1 cellular context compared by ENCODE assay signal in the genomic region with DNA sequence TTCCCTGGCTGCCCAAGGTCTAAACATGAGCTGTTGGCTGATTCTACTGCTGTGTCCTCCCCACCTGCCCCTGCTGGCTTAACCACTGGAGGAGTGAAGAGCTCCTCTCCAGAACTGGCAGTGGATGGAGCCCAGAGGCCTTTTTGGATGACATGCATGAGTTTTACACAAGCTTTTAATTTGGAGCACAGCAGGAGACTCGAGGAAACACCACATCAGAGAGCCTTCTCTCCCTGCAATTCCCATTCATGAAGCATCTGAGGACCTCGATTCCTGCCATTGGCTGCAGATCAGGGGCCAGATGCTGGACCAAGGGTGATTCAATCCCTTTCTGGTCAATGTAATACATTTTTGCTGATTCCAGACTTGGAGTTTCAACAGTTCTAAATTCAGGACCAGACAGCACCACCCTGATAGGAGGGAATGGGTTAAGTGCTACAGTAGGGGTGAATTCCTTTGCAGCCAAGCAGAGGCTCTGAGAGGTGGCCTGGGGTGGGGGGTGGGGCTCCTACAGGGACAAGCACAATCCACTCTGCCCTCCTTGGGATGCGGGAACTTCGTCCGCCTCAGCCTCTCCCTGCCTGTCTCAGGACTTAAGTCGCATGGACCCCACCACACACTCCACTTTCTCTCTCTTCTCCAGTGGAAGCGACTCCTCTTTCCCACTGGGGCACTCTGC.
TF ChIP-seq lines count a peak whose summit lies in the region.

No MANE protein-coding gene starts in this region.

TF ChIP-seq in H1, 55 proteins besides CTCF, POLR2A, EP300 and RAD21:
- TF ChIP-seq ATF3 (IDR thresholded peaks at IDR 0.05; ENCODE audit: insufficient read depth, low read depth, low read length) (no peak), NANOG (IDR thresholded peaks at IDR 0.05; ENCODE audit: insufficient read depth, low read depth, low read length, poor library complexity, severe bottlenecking) (no peak), SIN3A (conservative IDR thresholded peaks at IDR 0.05 in 1 of 2, IDR thresholded peaks at IDR 0.05 in 1 of 2; ENCODE audit: low read depth in 1 of 2, low read length in 2 of 2) (no peak), HDAC2 (IDR thresholded peaks at IDR 0.05; ENCODE audit: borderline replicate concordance in 1 of 2, low read depth in 2 of 2, low read length in 2 of 2) (no peak), TAF1 (IDR thresholded peaks at IDR 0.05; ENCODE audit: low read depth, low read length) (no peak), JUN (IDR thresholded peaks at IDR 0.05; ENCODE audit: low read depth, low read length) (no peak), POU5F1 (IDR thresholded peaks at IDR 0.05; ENCODE audit: low read depth, low read length) (no peak), POLR2AphosphoS5 (IDR thresholded peaks at IDR 0.05; ENCODE audit: low read depth, low read length) (no peak), TBP (IDR thresholded peaks at IDR 0.05; ENCODE audit: low read depth, low read length) (no peak), ASH2L (IDR thresholded peaks at IDR 0.05; ENCODE audit: low read length) (no peak), FOSL1 (IDR thresholded peaks at IDR 0.05; ENCODE audit: insufficient read depth, low read depth, low read length) (no peak), CEBPB (IDR thresholded peaks at IDR 0.05; ENCODE audit: low read depth, low read length) (no peak), EZH2 (IDR thresholded peaks at IDR 0.05; ENCODE audit: low read depth, low read length, severe bottlenecking) (no peak), USF2 (IDR thresholded peaks at IDR 0.05; ENCODE audit: low read length) (no peak), RFX5 (IDR thresholded peaks at IDR 0.05; ENCODE audit: borderline replicate concordance, low read depth, low read length) (no peak)
- TF ChIP-seq, protein P1, sequence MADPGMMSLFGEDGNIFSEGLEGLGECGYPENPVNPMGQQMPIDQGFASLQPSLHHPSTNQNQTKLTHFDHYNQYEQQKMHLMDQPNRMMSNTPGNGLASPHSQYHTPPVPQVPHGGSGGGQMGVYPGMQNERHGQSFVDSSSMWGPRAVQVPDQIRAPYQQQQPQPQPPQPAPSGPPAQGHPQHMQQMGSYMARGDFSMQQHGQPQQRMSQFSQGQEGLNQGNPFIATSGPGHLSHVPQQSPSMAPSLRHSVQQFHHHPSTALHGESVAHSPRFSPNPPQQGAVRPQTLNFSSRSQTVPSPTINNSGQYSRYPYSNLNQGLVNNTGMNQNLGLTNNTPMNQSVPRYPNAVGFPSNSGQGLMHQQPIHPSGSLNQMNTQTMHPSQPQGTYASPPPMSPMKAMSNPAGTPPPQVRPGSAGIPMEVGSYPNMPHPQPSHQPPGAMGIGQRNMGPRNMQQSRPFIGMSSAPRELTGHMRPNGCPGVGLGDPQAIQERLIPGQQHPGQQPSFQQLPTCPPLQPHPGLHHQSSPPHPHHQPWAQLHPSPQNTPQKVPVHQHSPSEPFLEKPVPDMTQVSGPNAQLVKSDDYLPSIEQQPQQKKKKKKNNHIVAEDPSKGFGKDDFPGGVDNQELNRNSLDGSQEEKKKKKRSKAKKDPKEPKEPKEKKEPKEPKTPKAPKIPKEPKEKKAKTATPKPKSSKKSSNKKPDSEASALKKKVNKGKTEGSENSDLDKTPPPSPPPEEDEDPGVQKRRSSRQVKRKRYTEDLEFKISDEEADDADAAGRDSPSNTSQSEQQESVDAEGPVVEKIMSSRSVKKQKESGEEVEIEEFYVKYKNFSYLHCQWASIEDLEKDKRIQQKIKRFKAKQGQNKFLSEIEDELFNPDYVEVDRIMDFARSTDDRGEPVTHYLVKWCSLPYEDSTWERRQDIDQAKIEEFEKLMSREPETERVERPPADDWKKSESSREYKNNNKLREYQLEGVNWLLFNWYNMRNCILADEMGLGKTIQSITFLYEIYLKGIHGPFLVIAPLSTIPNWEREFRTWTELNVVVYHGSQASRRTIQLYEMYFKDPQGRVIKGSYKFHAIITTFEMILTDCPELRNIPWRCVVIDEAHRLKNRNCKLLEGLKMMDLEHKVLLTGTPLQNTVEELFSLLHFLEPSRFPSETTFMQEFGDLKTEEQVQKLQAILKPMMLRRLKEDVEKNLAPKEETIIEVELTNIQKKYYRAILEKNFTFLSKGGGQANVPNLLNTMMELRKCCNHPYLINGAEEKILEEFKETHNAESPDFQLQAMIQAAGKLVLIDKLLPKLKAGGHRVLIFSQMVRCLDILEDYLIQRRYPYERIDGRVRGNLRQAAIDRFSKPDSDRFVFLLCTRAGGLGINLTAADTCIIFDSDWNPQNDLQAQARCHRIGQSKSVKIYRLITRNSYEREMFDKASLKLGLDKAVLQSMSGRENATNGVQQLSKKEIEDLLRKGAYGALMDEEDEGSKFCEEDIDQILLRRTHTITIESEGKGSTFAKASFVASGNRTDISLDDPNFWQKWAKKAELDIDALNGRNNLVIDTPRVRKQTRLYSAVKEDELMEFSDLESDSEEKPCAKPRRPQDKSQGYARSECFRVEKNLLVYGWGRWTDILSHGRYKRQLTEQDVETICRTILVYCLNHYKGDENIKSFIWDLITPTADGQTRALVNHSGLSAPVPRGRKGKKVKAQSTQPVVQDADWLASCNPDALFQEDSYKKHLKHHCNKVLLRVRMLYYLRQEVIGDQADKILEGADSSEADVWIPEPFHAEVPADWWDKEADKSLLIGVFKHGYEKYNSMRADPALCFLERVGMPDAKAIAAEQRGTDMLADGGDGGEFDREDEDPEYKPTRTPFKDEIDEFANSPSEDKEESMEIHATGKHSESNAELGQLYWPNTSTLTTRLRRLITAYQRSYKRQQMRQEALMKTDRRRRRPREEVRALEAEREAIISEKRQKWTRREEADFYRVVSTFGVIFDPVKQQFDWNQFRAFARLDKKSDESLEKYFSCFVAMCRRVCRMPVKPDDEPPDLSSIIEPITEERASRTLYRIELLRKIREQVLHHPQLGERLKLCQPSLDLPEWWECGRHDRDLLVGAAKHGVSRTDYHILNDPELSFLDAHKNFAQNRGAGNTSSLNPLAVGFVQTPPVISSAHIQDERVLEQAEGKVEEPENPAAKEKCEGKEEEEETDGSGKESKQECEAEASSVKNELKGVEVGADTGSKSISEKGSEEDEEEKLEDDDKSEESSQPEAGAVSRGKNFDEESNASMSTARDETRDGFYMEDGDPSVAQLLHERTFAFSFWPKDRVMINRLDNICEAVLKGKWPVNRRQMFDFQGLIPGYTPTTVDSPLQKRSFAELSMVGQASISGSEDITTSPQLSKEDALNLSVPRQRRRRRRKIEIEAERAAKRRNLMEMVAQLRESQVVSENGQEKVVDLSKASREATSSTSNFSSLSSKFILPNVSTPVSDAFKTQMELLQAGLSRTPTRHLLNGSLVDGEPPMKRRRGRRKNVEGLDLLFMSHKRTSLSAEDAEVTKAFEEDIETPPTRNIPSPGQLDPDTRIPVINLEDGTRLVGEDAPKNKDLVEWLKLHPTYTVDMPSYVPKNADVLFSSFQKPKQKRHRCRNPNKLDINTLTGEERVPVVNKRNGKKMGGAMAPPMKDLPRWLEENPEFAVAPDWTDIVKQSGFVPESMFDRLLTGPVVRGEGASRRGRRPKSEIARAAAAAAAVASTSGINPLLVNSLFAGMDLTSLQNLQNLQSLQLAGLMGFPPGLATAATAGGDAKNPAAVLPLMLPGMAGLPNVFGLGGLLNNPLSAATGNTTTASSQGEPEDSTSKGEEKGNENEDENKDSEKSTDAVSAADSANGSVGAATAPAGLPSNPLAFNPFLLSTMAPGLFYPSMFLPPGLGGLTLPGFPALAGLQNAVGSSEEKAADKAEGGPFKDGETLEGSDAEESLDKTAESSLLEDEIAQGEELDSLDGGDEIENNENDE (IDR thresholded peaks at IDR 0.05; ENCODE audit: insufficient replicate concordance, low read length) = no peak
